ENCODE assay signal across 17 cellular contexts in the genomic region with DNA sequence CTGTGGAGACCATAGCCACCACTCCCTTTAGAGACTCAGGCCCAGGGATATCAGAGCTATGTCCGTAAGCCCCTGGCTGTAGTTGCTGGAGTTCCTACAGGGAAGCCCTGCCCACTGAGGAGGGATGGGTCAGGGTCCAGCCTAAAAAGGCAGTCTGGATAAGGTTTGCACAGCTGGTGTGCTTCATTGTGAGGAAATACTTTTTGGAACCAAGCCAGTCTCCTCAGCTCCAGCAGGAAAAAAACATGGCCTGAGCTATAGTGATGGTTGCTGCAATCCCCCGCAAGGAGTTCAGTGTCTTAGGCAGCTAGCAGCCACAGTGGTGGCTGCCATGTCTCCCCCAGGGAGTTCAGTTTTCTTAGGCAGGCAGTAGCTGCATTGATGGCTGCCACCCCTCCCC. TPM values are rescaled to one million over a fixed set of nuclear protein-coding genes. Genes with fewer than 3 reads are reported as not detected.
DNase-seq lines count a peak whose midpoint lies in the region; ATAC-seq, FAIRE-seq and TF ChIP-seq lines count a peak whose summit lies in the region.
"Had no signal": no experiment of that assay in that cellular context is flagged by ENCODE, and none has a peak within 500 bp of the region (broad histone marks: within the 10 kb centered on the region; RNA-seq: fewer than 3 reads in every experiment).

No MANE protein-coding gene starts in this region.

- H3K4me2 ChIP-seq in HepG2 (ENCODE audit: low read depth, low read length) (peak overlapping the region; percentile 45), Karpas-422 (ENCODE audit: low read depth, low read length, poor library complexity, severe bottlenecking) (no peak overlapping the region)

- no peaks in the 10 kb centered on the region for H3K9me2 ChIP-seq in Karpas-422 (replicated peaks; ENCODE audit: insufficient read depth, low read length)

- H3K9me3 ChIP-seq in AG04450 (ENCODE audit: control insufficient read depth, insufficient read depth, low read length) (no peaks in the 10 kb centered on the region), HEK293 (ENCODE audit: control insufficient read depth, insufficient read depth, low read depth, low read length) (no peaks in the 10 kb centered on the region), body of pancreas (no peaks in the 10 kb centered on the region), HepG2 (ENCODE audit: low read length) (no peaks in the 10 kb centered on the region), thyroid gland (no peaks in the 10 kb centered on the region), Karpas-422 (ENCODE audit: low read length) (no peaks in the 10 kb centered on the region)

- no peak for TF ChIP-seq RAD21 in HepG2 (CRISPR knock-in tag; IDR thresholded peaks at IDR 0.05)

- peak; percentile 93 for FAIRE-seq in HepG2 (lab: Jason Lieb, UNC)

- POLR2A ChIA-PET in AG04450 (lab: Yijun Ruan, JAX) = no interaction called here
- POLR2A ChIA-PET in HEK293 (lab: Yijun Ruan, JAX) = no interaction called here
- POLR2A ChIA-PET in HepG2 (lab: Yijun Ruan, JAX) = no interaction called here

- H3K4me1 ChIP-seq in HEK293 (ENCODE audit: control insufficient read depth, insufficient read depth, low read length) = no peaks in the 10 kb centered on the region
- H3K4me1 ChIP-seq in body of pancreas = peaks cover 11% of the 10 kb centered on the region
- peaks cover 34% of the 10 kb centered on the region for H3K4me1 ChIP-seq in HepG2 (ENCODE audit: insufficient read depth, low read length)
- H3K4me1 ChIP-seq in thyroid gland = no peaks in the 10 kb centered on the region
- no peaks in the 10 kb centered on the region for H3K4me1 ChIP-seq in Karpas-422 (ENCODE audit: low read length)

- in situ Hi-C loops in HepG2 (cut with HindIII; ENCODE audit: extremely low pct_ligation_motif_present, low pct_unique_long_range_greater_than_20kb) = no loop called here

- no peak for TF ChIP-seq EP300 in HepG2 (IDR thresholded peaks at IDR 0.05; ENCODE audit: low read depth in 2 of 2, low read length in 2 of 2)
- no peak for TF ChIP-seq EP300 in HepG2 (CRISPR knock-in tag; IDR thresholded peaks at IDR 0.05; ENCODE audit: borderline replicate concordance)

- CTCF ChIA-PET in AG04450 (lab: Charles Lee) = interaction anchor here (1.0 kb wide), 1 partner anchor 12 kb away, joined by 3 read pairs; no protein-coding TSS in a partner anchor
- CTCF ChIA-PET in HEK293 (lab: Yijun Ruan, JAX) = no interaction called here
- CTCF ChIA-PET in HepG2 (lab: Yijun Ruan, JAX; ENCODE audit: low intra/inter-chr PET ratio, low total read pairs) = no interaction called here

- no TSS peak for BruUV-seq in HepG2 (replicated peaks; lab: Mats Ljungman, UMichigan)

- ATAC-seq in body of pancreas (peak; percentile 77), HepG2 (peak; percentile 97), HG03139 (IDR thresholded peaks at IDR 0.05; ENCODE audit: unreplicated experiment) (no peak), GM21367 (IDR thresholded peaks at IDR 0.05; ENCODE audit: unreplicated experiment) (no peak)
- ATAC-seq: T-cell had no signal

- H3K27me3 ChIP-seq in AG04450 (ENCODE audit: control insufficient read depth, insufficient read depth, low read length) (no peaks in the 10 kb centered on the region), body of pancreas (no peaks in the 10 kb centered on the region), HepG2 (ENCODE audit: control insufficient read depth in 1 of 2, insufficient read depth in 2 of 2, low read length in 2 of 2) (no peaks in the 10 kb centered on the region), thyroid gland (no peaks in the 10 kb centered on the region), Karpas-422 (ENCODE audit: low read length) (no peaks in the 10 kb centered on the region)
- H3K27me3 ChIP-seq: cardiac muscle cell had no signal

- no peak overlapping the region for H3K4me3 ChIP-seq in AG04450 (ENCODE audit: low read depth, low read length)
- no peak overlapping the region for H3K4me3 ChIP-seq in HEK293 (ENCODE audit: low read depth, low read length)
- no peak overlapping the region for H3K4me3 ChIP-seq in body of pancreas
- H3K4me3 ChIP-seq in HepG2 (replicated peaks in 1 of 3; ENCODE audit: insufficient read depth in 1 of 3, low read depth in 2 of 3, low read length in 3 of 3) = no peak overlapping the region
- H3K4me3 ChIP-seq in thyroid gland (replicated peaks in 1 of 3) = no peak overlapping the region
- no peak overlapping the region for H3K4me3 ChIP-seq in Karpas-422 (ENCODE audit: low read length)
- H3K4me3 ChIP-seq: cardiac muscle cell had no signal

- H3K27ac ChIP-seq in AG04450 (ENCODE audit: low read depth, low read length) = no peak overlapping the region
- no peak overlapping the region for H3K27ac ChIP-seq in HEK293 (ENCODE audit: extremely low read depth, low read depth, low read length)
- H3K27ac ChIP-seq in body of pancreas = no peak overlapping the region
- no peak overlapping the region for H3K27ac ChIP-seq in HepG2 (ENCODE audit: extremely low read length, insufficient read depth, low read length)
- H3K27ac ChIP-seq in thyroid gland = no peak overlapping the region
- no peak overlapping the region for H3K27ac ChIP-seq in Karpas-422 (ENCODE audit: low read length)
- H3K27ac ChIP-seq: cardiac muscle cell, epithelial cell of prostate, RWPE1 had no signal

- TF ChIP-seq CTCF in AG04450 (IDR thresholded peaks at IDR 0.05; ENCODE audit: low read depth, low read length) (no peak), HEK293 (tag by site-specific recombination; IDR thresholded peaks at IDR 0.05) (no peak), body of pancreas (IDR thresholded peaks at IDR 0.05) (peak in 1 of 7 experiments; percentile 4), HepG2 (CRISPR knock-in tag; IDR thresholded peaks at IDR 0.05) (no peak), thyroid gland (IDR thresholded peaks at IDR 0.05) (no peak)

- H4K20me1 ChIP-seq in HepG2 (ENCODE audit: insufficient read depth, low read length) = no peaks in the 10 kb centered on the region
- H4K20me1 ChIP-seq in Karpas-422 (ENCODE audit: insufficient read depth, low read depth, low read length) = no peaks in the 10 kb centered on the region

- H2AFZ ChIP-seq in HepG2 (ENCODE audit: low read length) (no peak overlapping the region), Karpas-422 (ENCODE audit: low read length) (no peak overlapping the region)

- intact Hi-C loops in body of pancreas (cut with DNase I) (no loop called here), HepG2 (cut with micrococcal nuclease; ENCODE audit: unreplicated experiment) (no loop called here), thyroid gland (cut with DNase I) (no loop called here)

- DNase-seq in AG04450 (ENCODE audit: low read depth, low spot score) (peak; percentile 1), body of pancreas (peak; percentile 52 to 69 (median 60)), HepG2 (ENCODE audit: low spot score) (peak; percentile 74), thyroid gland (no peak), Karpas-422 (no peak)
- DNase-seq: activated CD4-positive, alpha-beta T cell treated with anti-CD3 and anti-CD28 coated beads, Interleukin-2, amount 10 ng/mL, durations not matched to agents 7 days and 5 days; CD4-positive, alpha-beta T cell; DMS79 treated with DMSO at 0.1 percent for 48 hours; left cardiac atrium; T-cell had no signal

- TF ChIP-seq POLR2A in body of pancreas (IDR thresholded peaks at IDR 0.05) = no peak
- no peak for TF ChIP-seq POLR2A in HepG2 (IDR thresholded peaks at IDR 0.05; ENCODE audit: insufficient read depth in 1 of 2, low read depth in 2 of 2, low read length in 2 of 2)
- no peak for TF ChIP-seq POLR2A in thyroid gland (IDR thresholded peaks at IDR 0.05)

- H3K36me3 ChIP-seq in HEK293 (ENCODE audit: control insufficient read depth in 2 of 2, insufficient read depth in 1 of 2, low read length in 2 of 2) (no peaks in the 10 kb centered on the region), body of pancreas (replicated peaks in 1 of 2; ENCODE audit: insufficient read depth in 1 of 2, low read depth in 2 of 2) (no peaks in the 10 kb centered on the region), HepG2 (replicated peaks in 1 of 2; ENCODE audit: control insufficient read depth in 1 of 2, insufficient read depth in 2 of 2, low read length in 2 of 2) (no peaks in the 10 kb centered on the region), thyroid gland (no peaks in the 10 kb centered on the region), Karpas-422 (ENCODE audit: insufficient read depth, low read length) (no peaks in the 10 kb centered on the region)
- H3K36me3 ChIP-seq: cardiac muscle cell had no signal

- H3K9ac ChIP-seq in HepG2 (ENCODE audit: insufficient read depth, low read depth, low read length) (no peak overlapping the region), Karpas-422 (ENCODE audit: low read length) (no peak overlapping the region)

- WGBS in body of pancreas, 2 donors = 13 to 35% methylated on average over 1 to 2 of the region's 2 CpGs
- WGBS in HepG2 (ENCODE audit: low lambda C conversion rate) = 0% methylated on average over 1 of the region's 2 CpGs
- 63 to 85% methylated on average over 2 of the region's 2 CpGs for WGBS in thyroid gland, 2 donors

- H3K79me2 ChIP-seq in HepG2 (ENCODE audit: insufficient read depth, low read length) (no peaks in the 10 kb centered on the region), Karpas-422 (ENCODE audit: low read length) (no peaks in the 10 kb centered on the region)

RNA-seq across cellular contexts. Expression of gene CYP2C8, which starts 52.6 kb away (rescaled TPM):
- polyA plus RNA-seq in AG04450 (2011; rRNA removed) (0.06 and 0.09 TPM in 2 replicates), HepG2 (2011; rRNA removed) (0.13 and 0.15 TPM in 2 replicates)
- not detected in 2 replicates for polyA minus RNA-seq in AG04450 (2011; rRNA and poly(A)+ RNA removed)
- total RNA-seq in body of pancreas (10 to 100 TPM in 1 of 2 donors, 1 to 10 TPM in 1; 3.4 to 12.9 TPM), HepG2 (2016; rRNA removed; fragmentation: Illumina TruSeq; extraction: Trizol) (0.09 TPM in 1 of 2 replicates, not detected in the other), thyroid gland (1 to 10 TPM in 2 of 4 donors, under 1 TPM in 1, not detected in 1; 0.40 to 3.4 (median 1.6) TPM)
- 0.10 TPM in 1 of 2 replicates, not detected in the other for total RNA-seq in HepG2 (2016; cell fraction: cytosol; rRNA removed; fragmentation: Illumina TruSeq; extraction: Trizol; ENCODE audit: low read depth)
- total RNA-seq in HepG2 (2016; cell fraction: insoluble cytoplasmic fraction; rRNA removed; fragmentation: Illumina TruSeq; extraction: Trizol) = 0.15 TPM in 1 of 2 replicates, not detected in the other
- 0.14 and 0.19 TPM in 2 replicates for total RNA-seq in HepG2 (2016; cell fraction: membrane; rRNA removed; fragmentation: Illumina TruSeq; extraction: Trizol)
- 0.31 and 0.84 TPM in 2 replicates for total RNA-seq in HepG2 (2016; cell fraction: nucleus; rRNA removed; fragmentation: Illumina TruSeq; extraction: Trizol)
- polyA plus RNA-seq in HepG2 (2011; cell fraction: cytosol; rRNA removed) = 0.03 TPM in 2 replicates
- 0.37 and 0.68 TPM in 2 replicates for polyA plus RNA-seq in HepG2 (2011; cell fraction: nucleus; rRNA removed)
- polyA plus RNA-seq in HepG2 (2012) = 0.11 TPM in 1 of 2 replicates, not detected in the other
- not detected in 2 replicates for polyA plus RNA-seq in HepG2 (2016; cell fraction: cytosol; fragmentation: Illumina TruSeq; extraction: Trizol; ENCODE audit: low read depth)
- polyA plus RNA-seq in HepG2 (2016; cell fraction: insoluble cytoplasmic fraction; fragmentation: Illumina TruSeq; extraction: Trizol; ENCODE audit: low read depth) = not detected in 2 replicates
- polyA plus RNA-seq in HepG2 (2016; cell fraction: membrane; fragmentation: Illumina TruSeq; extraction: Trizol; ENCODE audit: low read depth) = not detected in 2 replicates
- polyA plus RNA-seq in HepG2 (2016; cell fraction: nucleus; fragmentation: Illumina TruSeq; extraction: Trizol; ENCODE audit: insufficient read depth, low read depth) = 2.4 and 2.8 TPM in 2 replicates
- not detected in 2 replicates for polyA minus RNA-seq in HepG2 (2011; rRNA and poly(A)+ RNA removed; ENCODE audit: low replicate concordance)
- polyA minus RNA-seq in HepG2 (2011; cell fraction: cytosol; rRNA and poly(A)+ RNA removed) = not detected in 2 replicates
- 0.75 TPM in 1 of 2 replicates, not detected in the other for polyA minus RNA-seq in HepG2 (2011; cell fraction: nucleus; rRNA and poly(A)+ RNA removed)
- not detected in 2 replicates for total RNA-seq in Karpas-422 (2014; rRNA removed; shearing (Covaris generic); ENCODE audit: low replicate concordance)
- total RNA-seq: activated CD4-positive, alpha-beta T cell treated with anti-CD3 and anti-CD28 coated beads, Interleukin-2, amount 10 ng/mL, durations not matched to agents 7 days and 5 days; HT-29 had no signal

Comparison
In these comparisons a context has a peak if more than half of its experiments do, and no peak if none do; other contexts are left out.
1. DNase-seq: peak in AG04450 (single experiment), body of pancreas (4 of 4) and HepG2 (single experiment); none in thyroid gland (0 of 2) and Karpas-422 (single experiment).
2. ATAC-seq: peak in body of pancreas (single experiment) and HepG2 (single experiment); none in HG03139 (single experiment) and GM21367 (single experiment).